ENCODE assay signal across 23 cellular contexts in genomic region chr9:95588724-95589282, GRCh38.
"Had no signal": no experiment of that assay in that cellular context is flagged by ENCODE, and none has a peak within 500 bp of the region (broad histone marks: within the 10 kb centered on the region; RNA-seq: fewer than 3 reads in every experiment).

No MANE protein-coding gene starts in this region.

- ATAC-seq: activated CD8-positive, alpha-beta memory T cell treated with anti-CD3 and anti-CD28 coated beads, Interleukin-2, amount 10 ng/mL, durations not matched to agents 7 days and 5 days; activated CD8-positive, alpha-beta T cell treated with anti-CD3 and anti-CD28 coated beads for 36 hours; effector memory CD8-positive, alpha-beta T cell; gastrocnemius medialis; left colon; naive thymus-derived CD8-positive, alpha-beta T cell; stimulated activated effector memory CD8-positive, alpha-beta T cell treated with anti-CD3 and anti-CD28 coated beads, Interleukin-12 subunit alpha, Interleukin-12 subunit beta, amount 100 ng/mL, for 72 hours; T-cell had no signal

- DNase-seq: activated CD4-positive, alpha-beta T cell treated with anti-CD3 and anti-CD28 coated beads, Interleukin-2, amount 10 ng/mL, durations not matched to agents 7 days and 5 days; activated CD4-positive, CD25-positive, alpha-beta regulatory T cell treated with anti-CD3 and anti-CD28 coated beads, Interleukin-2, amount 50 U/mL, for 72 hours; activated CD8-positive, alpha-beta memory T cell treated with anti-CD3 and anti-CD28 coated beads, Interleukin-2, amount 10 ng/mL, durations not matched to agents 7 days and 5 days; activated CD8-positive, alpha-beta T cell treated with anti-CD3 and anti-CD28 coated beads for 36 hours; activated gamma-delta T cell treated with Interleukin-2 at 50 U/mL for 16 hours; activated T-cell treated with anti-CD3 and anti-CD28 coated beads for 4 hours; effector memory CD8-positive, alpha-beta T cell; gastrocnemius medialis; left colon; naive thymus-derived CD8-positive, alpha-beta T cell; stimulated activated CD4-positive, alpha-beta T cell treated with anti-CD3 and anti-CD28 coated beads, Interleukin-1b, Interleukin-23, amount 100 ng/mL, for 48 hours; stomach; T-cell; uterus; WERI-Rb-1 had no signal

- H3K27me3 ChIP-seq: gastrocnemius medialis, right atrium auricular region, suprapubic skin, tibial nerve, uterus had no signal

- H3K4me3 ChIP-seq: esophagus muscularis mucosa, gastrocnemius medialis, lung, prostate gland, right atrium auricular region, skin epidermis, stomach, suprapubic skin, tibial nerve, uterus had no signal

- H3K9me3 ChIP-seq: esophagus muscularis mucosa, gastrocnemius medialis, prostate gland, right atrium auricular region, stomach, suprapubic skin, tibial nerve, uterus had no signal

- H3K27ac ChIP-seq: esophagus muscularis mucosa, gastrocnemius medialis, prostate gland, right atrium auricular region, skin epidermis, stomach, suprapubic skin, tibial nerve, uterus, WERI-Rb-1 had no signal

- H3K36me3 ChIP-seq: esophagus muscularis mucosa, gastrocnemius medialis, prostate gland, right atrium auricular region, stomach, suprapubic skin, tibial nerve, uterus, WERI-Rb-1 had no signal

- H3K4me1 ChIP-seq: esophagus muscularis mucosa, gastrocnemius medialis, prostate gland, right atrium auricular region, stomach, suprapubic skin, uterus had no signal
